8 cellular contexts compared by ENCODE assay signal in genomic region chr9:136410500-136411287, GRCh38. TPM values are rescaled to one million over a fixed set of nuclear protein-coding genes. Genes with fewer than 3 reads are reported as not detected.
DNase-seq lines count a peak whose midpoint lies in the region; TF ChIP-seq lines count a peak whose summit lies in the region.

ENTR1 (minus strand) TSS chr9:136410614; CDS start chr9:136410397, 217 bp downstream.
PMPCA (plus strand) TSS chr9:136410658; CDS start chr9:136410669, 11 bp downstream.

- H4K20me1 ChIP-seq in SK-N-SH (ENCODE audit: insufficient read depth): peaks cover 7% of the 10 kb centered on the region

- no peaks in the 10 kb centered on the region for H3K27me3 ChIP-seq in SK-N-SH (ENCODE audit: insufficient read depth)
- H3K27me3 ChIP-seq in neutrophil: peaks cover 13% of the 10 kb centered on the region
- H3K27me3 ChIP-seq in subcutaneous abdominal adipose tissue (ENCODE audit: control insufficient read depth in 5 of 5, insufficient read depth in 4 of 5, low read length in 5 of 5): no peaks in the 10 kb centered on the region

- peaks cover 6% of the 10 kb centered on the region for H3F3A ChIP-seq in SK-N-SH (replicated peaks; ENCODE audit: insufficient read depth)

- H3K9me3 ChIP-seq in HEK293 (ENCODE audit: control insufficient read depth, insufficient read depth, low read depth, low read length) (no peaks in the 10 kb centered on the region), SK-N-SH (no peaks in the 10 kb centered on the region), neutrophil (no peaks in the 10 kb centered on the region), subcutaneous abdominal adipose tissue (ENCODE audit: control insufficient read depth in 5 of 5, low read length in 5 of 5) (no peaks in the 10 kb centered on the region)

- H3K27me3 Mint-ChIP-seq in activated naive CD4-positive, alpha-beta T cell treated with anti-CD3 and anti-CD28 coated beads, Interleukin-2, amount 10 ng/mL, durations not matched to agents 7 days and 5 days: no peaks in the 10 kb centered on the region

- H3K9me3 Mint-ChIP-seq in activated naive CD4-positive, alpha-beta T cell treated with anti-CD3 and anti-CD28 coated beads, Interleukin-2, amount 10 ng/mL, durations not matched to agents 7 days and 5 days: no peaks in the 10 kb centered on the region

- H3K9me2 ChIP-seq in SK-N-SH: no peaks in the 10 kb centered on the region

- under 1% methylated on average over 49 of the region's 83 CpGs for WGBS in SK-N-SH (ENCODE audit: low lambda C conversion rate)

- TF ChIP-seq CTCF in HEK293 (tag by site-specific recombination; IDR thresholded peaks at IDR 0.05) (no peak), SK-N-SH (IDR thresholded peaks at IDR 0.05) (no peak), neutrophil (IDR thresholded peaks at IDR 0.05) (peak; percentile 34)

- H3K4me1 Mint-ChIP-seq in activated naive CD4-positive, alpha-beta T cell treated with anti-CD3 and anti-CD28 coated beads, Interleukin-2, amount 10 ng/mL, durations not matched to agents 7 days and 5 days: peaks cover 59% of the 10 kb centered on the region

- H3K4me3 ChIP-seq in HEK293 (ENCODE audit: low read depth, low read length) (peak within 1 kb of the TSS; percentile 75), SK-N-SH (ENCODE audit: low read depth in 2 of 2, low read length in 1 of 2) (peak within 1 kb of the TSS; percentile 92 to 98), neutrophil (ENCODE audit: low read depth in 1 of 2, low read length in 1 of 2) (peak within 1 kb of the TSS; percentile 89 to 91), subcutaneous abdominal adipose tissue (ENCODE audit: low read depth in 1 of 5, low read length in 5 of 5) (peak within 1 kb of the TSS; percentile 74 to 96 (median 91))

- peak within 1 kb of the TSS; percentile 88 for H3K9ac ChIP-seq in SK-N-SH
- H3K9ac ChIP-seq in subcutaneous abdominal adipose tissue (ENCODE audit: low read length in 5 of 5): peak within 1 kb of the TSS; percentile 22 to 98 (median 95)

- H2AFZ ChIP-seq in SK-N-SH (ENCODE audit: low read depth): 0 out of 2 replicates have a peak within 1 kb of the TSS, but pooled peaks have one; percentile 79

- H3K4me1 ChIP-seq in HEK293 (ENCODE audit: control insufficient read depth, insufficient read depth, low read length): peaks cover 11% of the 10 kb centered on the region
- peaks cover 16 to 24% of the 10 kb centered on the region in 2 experiments for H3K4me1 ChIP-seq in SK-N-SH (ENCODE audit: control insufficient read depth in 1 of 2, insufficient read depth in 2 of 2, low read depth in 1 of 2, low read length in 1 of 2)
- peaks cover 15 to 21% of the 10 kb centered on the region in 2 experiments for H3K4me1 ChIP-seq in neutrophil (ENCODE audit: control insufficient read depth in 1 of 2, insufficient read depth in 1 of 2, low read depth in 1 of 2, low read length in 1 of 2)
- H3K4me1 ChIP-seq in subcutaneous abdominal adipose tissue (ENCODE audit: control insufficient read depth in 5 of 5, insufficient read depth in 5 of 5, low read length in 5 of 5): peaks cover 7 to 32% (median 25%) of the 10 kb centered on the region in 5 donors

- H3K27ac ChIP-seq in HEK293 (ENCODE audit: extremely low read depth, low read depth, low read length) (peak within 1 kb of the TSS; percentile 89; the same call in 1 of the 2 replicates), SK-N-SH (ENCODE audit: low read depth in 2 of 2, low read length in 1 of 2) (peak within 1 kb of the TSS; percentile 62 to 67; a peak in 3 of 4 replicates), neutrophil (peak within 1 kb of the TSS; percentile 82), subcutaneous abdominal adipose tissue (ENCODE audit: low read depth, low read length) (peak within 1 kb of the TSS; percentile 81)

- peaks cover 43% of the 10 kb centered on the region for H3K36me3 Mint-ChIP-seq in activated naive CD4-positive, alpha-beta T cell treated with anti-CD3 and anti-CD28 coated beads, Interleukin-2, amount 10 ng/mL, durations not matched to agents 7 days and 5 days

- peak; percentile 87 for DNase-seq in G401 (ENCODE audit: low spot score)
- peak; percentile 83 for DNase-seq in MV-4-11 (lab: John Stamatoyannopoulos, UW)
- DNase-seq in SK-N-SH: peak; percentile 99
- peak; percentile 96 for DNase-seq in activated naive CD4-positive, alpha-beta T cell treated with anti-CD3 and anti-CD28 coated beads, Interleukin-2, amount 10 ng/mL, durations not matched to agents 7 days and 5 days
- peak; percentile 96 for DNase-seq in germinal center (ENCODE audit: low spot score)

- no peak for TF ChIP-seq RAD21 in SK-N-SH (IDR thresholded peaks at IDR 0.05; ENCODE audit: low read length)

- H3K27ac Mint-ChIP-seq in activated naive CD4-positive, alpha-beta T cell treated with anti-CD3 and anti-CD28 coated beads, Interleukin-2, amount 10 ng/mL, durations not matched to agents 7 days and 5 days: peak within 1 kb of the TSS; percentile 92

- in situ Hi-C loops in G401 (cut with HindIII; ENCODE audit: low sequenced_read_pairs): no loop called here

- CTCF ChIA-PET in HEK293 (lab: Yijun Ruan, JAX) (interaction anchor here (0.5 to 2.6 kb wide), 10 partner anchors 10 to 430 kb away, joined by 3 to 28 read pairs (median 4); partner anchors contain the start of genes DNLZ and INPP5E), SK-N-SH (lab: Yijun Ruan, JAX) (interaction anchor here (1.0 to 3.6 kb wide), 6 partner anchors 10 to 46 kb away, joined by 3 to 26 read pairs (median 6); partner anchors contain the start of genes DNLZ and SNAPC4)
- CTCF ChIA-PET in activated naive CD4-positive, alpha-beta T cell treated with anti-CD3 and anti-CD28 coated beads, Interleukin-2, amount 10 ng/mL, durations not matched to agents 7 days and 5 days (lab: Charles Lee): interaction anchor here (1.0 kb wide), 1 partner anchor 10 kb away, joined by 5 read pairs; the partner anchor contains the start of gene SNAPC4

- H3K4me2 ChIP-seq in SK-N-SH: peak within 1 kb of the TSS; percentile 99

- POLR2A ChIA-PET in HEK293 (lab: Yijun Ruan, JAX) (interaction anchor here (0.6 to 2.8 kb wide), 12 partner anchors 9 to 143 kb away, joined by 3 to 13 read pairs (median 4); partner anchors contain the start of gene DNLZ), SK-N-SH (lab: Yijun Ruan, JAX) (interaction anchor here (1.1 to 1.4 kb wide), 2 partner anchors 47 to 84 kb away, joined by 3 to 5 read pairs; partner anchors contain the start of gene DNLZ)

- H3K4me3 Mint-ChIP-seq in activated naive CD4-positive, alpha-beta T cell treated with anti-CD3 and anti-CD28 coated beads, Interleukin-2, amount 10 ng/mL, durations not matched to agents 7 days and 5 days: peak within 1 kb of the TSS; percentile 87

- peaks cover 10 to 68% of the 10 kb centered on the region in 2 experiments; a peak in 2 of 3 replicates for H3K36me3 ChIP-seq in HEK293 (ENCODE audit: control insufficient read depth in 2 of 2, insufficient read depth in 1 of 2, low read length in 2 of 2)
- peaks cover 29 to 52% of the 10 kb centered on the region in 2 experiments for H3K36me3 ChIP-seq in SK-N-SH (replicated peaks in 1 of 2; ENCODE audit: control insufficient read depth in 1 of 2, insufficient read depth in 2 of 2, low read length in 1 of 2)
- peaks cover 37% of the 10 kb centered on the region for H3K36me3 ChIP-seq in neutrophil
- peaks cover 0 to 50% (median 45%) of the 10 kb centered on the region in 5 donors for H3K36me3 ChIP-seq in subcutaneous abdominal adipose tissue (ENCODE audit: control insufficient read depth in 5 of 5, insufficient read depth in 5 of 5, low read length in 5 of 5)

- H3K79me2 ChIP-seq in SK-N-SH (ENCODE audit: insufficient read depth): peaks cover 71% of the 10 kb centered on the region

- TF ChIP-seq EP300 in SK-N-SH (IDR thresholded peaks at IDR 0.05; ENCODE audit: borderline replicate concordance in 1 of 2, low read depth in 1 of 2, low read length in 1 of 2): no peak

TF ChIP-seq in HEK293, 187 proteins besides CTCF, POLR2A, EP300 and RAD21 (continues in another document):
- TF ChIP-seq ZNF548 (tag by site-specific recombination; IDR thresholded peaks at IDR 0.05): peak; percentile 82; the same call in 1 of the 2 replicates

TF ChIP-seq in SK-N-SH, 30 proteins besides CTCF, POLR2A, EP300 and RAD21 (continues in another document):
- no peak for TF ChIP-seq TEAD4 (IDR thresholded peaks at IDR 0.05; ENCODE audit: borderline replicate concordance, insufficient read depth)
- no peak for TF ChIP-seq JUND (IDR thresholded peaks at IDR 0.05)
- TF ChIP-seq NFIC (IDR thresholded peaks at IDR 0.05; ENCODE audit: borderline replicate concordance): no peak
- no peak for TF ChIP-seq SMC3 (IDR thresholded peaks at IDR 0.05; ENCODE audit: low read depth, low read length)
- peak; percentile 80 for TF ChIP-seq CHD2 (IDR thresholded peaks at IDR 0.05; ENCODE audit: low read length, partially characterized antibody)
- TF ChIP-seq IRF3 (IDR thresholded peaks at IDR 0.05; ENCODE audit: low read depth, low read length): no peak
- TF ChIP-seq FOSL2 (IDR thresholded peaks at IDR 0.05; ENCODE audit: borderline replicate concordance, low read depth): no peak
- no peak for TF ChIP-seq USF1 (IDR thresholded peaks at IDR 0.05; ENCODE audit: borderline replicate concordance, low read depth)
- peak; percentile 67 for TF ChIP-seq ELF1 (IDR thresholded peaks at IDR 0.05)
- no peak for TF ChIP-seq GATA2 (CRISPR knock-in tag; IDR thresholded peaks at IDR 0.05)

RNA-seq across cellular contexts. Expression of gene ENTR1, which starts in this region (rescaled TPM):
- 85.0 and 97.9 TPM in 2 replicates for total RNA-seq in G401 (2014; rRNA removed; shearing (Covaris generic))
- 71.3 and 75.0 TPM in 2 replicates for polyA plus RNA-seq in SK-N-SH (2012; rRNA removed)
- 50.1 and 53.1 TPM in 2 replicates for polyA plus RNA-seq in SK-N-SH (2012; cell fraction: cytosol; rRNA removed)
- 216 and 221 TPM in 2 replicates for polyA plus RNA-seq in SK-N-SH (2012; cell fraction: nucleus; rRNA removed)

RNA-seq across cellular contexts. Expression of gene PMPCA, which starts in this region (rescaled TPM):
- 129 and 146 TPM in 2 replicates for total RNA-seq in G401 (2014; rRNA removed; shearing (Covaris generic))
- 125 and 134 TPM in 2 replicates for polyA plus RNA-seq in SK-N-SH (2012; rRNA removed)
- 89.7 and 105 TPM in 2 replicates for polyA plus RNA-seq in SK-N-SH (2012; cell fraction: cytosol; rRNA removed)
- polyA plus RNA-seq in SK-N-SH (2012; cell fraction: nucleus; rRNA removed): 261 and 287 TPM in 2 replicates

Comparison
In these comparisons a context has a peak if more than half of its experiments do, and no peak if none do; other contexts are left out.
1. Peak in every context shown above with its lines: DNase-seq, H3K4me3 ChIP-seq and H3K27ac ChIP-seq.